10 cellular contexts compared by ENCODE assay signal in genomic region chr7:94367940-94368339, GRCh38. TPM values are rescaled to one million over a fixed set of nuclear protein-coding genes. Genes with fewer than 3 reads are reported as not detected.
A peak's percentile ranks its signal among the peaks of the same experiment; 100 is the strongest.
DNase-seq lines count a peak whose midpoint lies in the region; ATAC-seq and TF ChIP-seq lines count a peak whose summit lies in the region.
"Had no signal": no experiment of that assay in that cellular context is flagged by ENCODE, and none has a peak within 500 bp of the region (broad histone marks: within the 10 kb centered on the region; RNA-seq: fewer than 3 reads in every experiment).

No MANE protein-coding gene starts in this region.

- no peak for ATAC-seq in RWPE2 (ENCODE audit: low read depth)
- ATAC-seq: Panc1 had no signal

- TF ChIP-seq EP300 in esophagus muscularis mucosa (IDR thresholded peaks at IDR 0.05) = no peak

- peak overlapping the region; percentile 42 for H2AFZ ChIP-seq in neuron (ENCODE audit: low read depth, low read length)

- no peak for DNase-seq in RWPE2 (ENCODE audit: low spot score)
- no peak for DNase-seq in esophagus muscularis mucosa (ENCODE audit: extremely low spot score)
- DNase-seq in globus pallidus (ENCODE audit: low spot score) = no peak
- no peak for DNase-seq in activated CD4-positive, alpha-beta T cell treated with anti-CD3 and anti-CD28 coated beads for 4 hours
- no peak for DNase-seq in nucleus accumbens (lab: John Stamatoyannopoulos, UW)
- DNase-seq: effector CD8-positive, alpha-beta T cell had no signal

- H3K27me3 ChIP-seq in RWPE2 (ENCODE audit: insufficient read depth, poor library complexity, severe bottlenecking) = no peaks in the 10 kb centered on the region
- H3K27me3 ChIP-seq in esophagus muscularis mucosa = no peaks in the 10 kb centered on the region
- no peaks in the 10 kb centered on the region for H3K27me3 ChIP-seq in neuron (ENCODE audit: insufficient read depth, low read length)

- TF ChIP-seq POLR2A in esophagus muscularis mucosa (IDR thresholded peaks at IDR 0.05; ENCODE audit: low read depth) = no peak

- no peak for TF ChIP-seq CTCF in RWPE2 (IDR thresholded peaks at IDR 0.05; ENCODE audit: poor library complexity, severe bottlenecking)
- TF ChIP-seq CTCF in esophagus muscularis mucosa (IDR thresholded peaks at IDR 0.05) = no peak

- H3K36me3 ChIP-seq in RWPE2 (ENCODE audit: low read depth) (no peaks in the 10 kb centered on the region), esophagus muscularis mucosa (no peaks in the 10 kb centered on the region), neuron (ENCODE audit: insufficient read depth, low read length) (no peaks in the 10 kb centered on the region), urinary bladder (ENCODE audit: insufficient read depth) (no peaks in the 10 kb centered on the region)

- intact Hi-C loops in esophagus muscularis mucosa (cut with DNase I) = no loop called here

- H3K9me3 ChIP-seq in RWPE2 (ENCODE audit: severe bottlenecking) (no peaks in the 10 kb centered on the region), esophagus muscularis mucosa (no peaks in the 10 kb centered on the region), neuron (ENCODE audit: low read length) (no peaks in the 10 kb centered on the region)

- no peaks in the 10 kb centered on the region for H3K4me1 ChIP-seq in RWPE2 (ENCODE audit: insufficient read depth, poor library complexity, severe bottlenecking)
- H3K4me1 ChIP-seq in esophagus muscularis mucosa = peaks cover 0 to 41% (median 30%) of the 10 kb centered on the region in 4 donors
- peaks cover 7% of the 10 kb centered on the region for H3K4me1 ChIP-seq in neuron (ENCODE audit: insufficient read depth, low read length)
- H3K4me1 ChIP-seq in urinary bladder (ENCODE audit: insufficient read depth) = no peaks in the 10 kb centered on the region

- H3K27ac ChIP-seq in RWPE2 (ENCODE audit: poor library complexity, severe bottlenecking) = peak overlapping the region; percentile 15
- peak overlapping the region; percentile 79 to 84 (median 81) for H3K27ac ChIP-seq in esophagus muscularis mucosa (replicated peaks in 1 of 4)
- peak overlapping the region; percentile 18 for H3K27ac ChIP-seq in urinary bladder (ENCODE audit: low read depth)
- H3K27ac ChIP-seq: VCaP had no signal

- 46% methylated on average over 2 of the region's 2 CpGs for WGBS in esophagus muscularis mucosa
- WGBS in urinary bladder = 45% methylated on average over 2 of the region's 2 CpGs

- H3K4me3 ChIP-seq in RWPE2 (ENCODE audit: severe bottlenecking) (no peak overlapping the region), esophagus muscularis mucosa (peak overlapping the region; percentile 25 to 42 (median 30)), neuron (ENCODE audit: low read length) (no peak overlapping the region), urinary bladder (ENCODE audit: low read depth, low read length) (peak overlapping the region; percentile 17)

RNA-seq across cellular contexts. Expression of gene COL1A2, which starts 26.8 kb away (rescaled TPM):
- total RNA-seq in esophagus muscularis mucosa (100 to 1,000 TPM; 227 to 697 (median 347) TPM), urinary bladder (11,897 TPM)
- polyA plus RNA-seq in urinary bladder = 1,063 TPM

Comparison
In these comparisons a context has a peak if more than half of its experiments do, and no peak if none do; other contexts are left out.
1. H3K27ac ChIP-seq: peak in every context shown above with its lines; median percentile 81 in esophagus muscularis mucosa; 18 in urinary bladder; 15 in RWPE2.
2. H3K4me3 ChIP-seq: peak in esophagus muscularis mucosa (4 of 4) and urinary bladder (single experiment); none in RWPE2 (single experiment) and neuron (single experiment).
3. RNA of gene COL1A2, which starts 26.8 kb away (total RNA-seq): 11,897 TPM in urinary bladder (single experiment); 227 to 697 TPM in esophagus muscularis mucosa; every median in the first group is over 10 times any median in the second.